13 cellular contexts compared by ENCODE assay signal in the genomic region with DNA sequence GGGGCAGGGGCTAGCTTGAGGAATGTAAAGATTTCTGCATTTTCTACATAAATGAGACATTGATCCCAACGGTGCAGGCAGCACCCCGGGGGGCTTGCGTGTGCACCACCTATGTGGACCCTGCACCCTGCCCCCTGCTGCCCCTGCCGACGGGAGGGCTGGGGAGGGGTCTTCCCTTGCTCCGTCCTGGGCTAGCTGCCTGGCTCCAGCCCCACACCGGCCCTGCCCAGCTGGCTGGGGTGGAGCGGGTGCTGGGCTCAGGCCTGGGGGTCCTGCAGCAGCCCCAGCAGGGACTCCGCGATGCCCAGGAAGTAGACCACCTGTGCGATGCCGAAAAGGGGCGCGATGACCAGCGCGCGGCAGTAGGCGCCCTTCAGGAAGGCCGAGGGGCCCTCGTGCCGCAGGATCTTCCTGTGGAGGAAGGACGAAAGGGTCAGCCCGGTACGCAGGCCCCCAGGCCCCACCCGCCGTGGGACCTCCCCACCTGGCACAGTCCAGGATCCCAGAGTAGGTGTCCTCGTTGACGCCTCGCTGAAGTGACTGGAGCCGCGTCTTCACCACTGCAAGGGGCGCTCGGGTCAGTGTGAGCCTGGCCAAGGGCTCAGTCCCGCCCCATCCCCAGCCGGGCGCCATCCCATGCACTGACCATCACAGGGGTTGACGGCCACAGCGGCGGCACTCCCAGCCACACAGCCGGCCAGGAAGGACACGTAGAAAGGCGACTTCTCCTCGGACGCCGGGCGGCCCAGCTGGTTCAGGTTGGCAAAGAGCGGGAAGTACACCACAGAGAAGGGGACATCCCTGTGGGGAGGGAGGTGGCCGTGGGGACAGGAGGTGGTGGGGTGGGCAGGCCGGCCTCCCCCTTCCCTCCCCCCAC. TPM values are rescaled to one million over a fixed set of nuclear protein-coding genes. Genes with fewer than 3 reads are reported as not detected.
DNase-seq lines count a peak whose midpoint lies in the region; ATAC-seq and TF ChIP-seq lines count a peak whose summit lies in the region.
"Had no signal": no experiment of that assay in that cellular context is flagged by ENCODE, and none has a peak within 500 bp of the region (broad histone marks: within the 10 kb centered on the region; RNA-seq: fewer than 3 reads in every experiment).

No MANE protein-coding gene starts in this region.

- TF ChIP-seq POLR2A in heart left ventricle (IDR thresholded peaks at IDR 0.05) = no peak

- H3K27me3 ChIP-seq in right cardiac atrium (ENCODE audit: control insufficient read depth, insufficient read depth) (no peaks in the 10 kb centered on the region), heart left ventricle (peaks cover 0 to 22% (median 7%) of the 10 kb centered on the region in 9 donors), Panc1 (ENCODE audit: control insufficient read depth, insufficient read depth, low read length) (no peaks in the 10 kb centered on the region)

- no peaks in the 10 kb centered on the region for H3K9me3 ChIP-seq in right cardiac atrium (ENCODE audit: control insufficient read depth, low read length)
- no peaks in the 10 kb centered on the region for H3K9me3 ChIP-seq in heart left ventricle
- no peaks in the 10 kb centered on the region for H3K9me3 ChIP-seq in Panc1 (ENCODE audit: control insufficient read depth, insufficient read depth, low read depth, low read length)
- H3K9me3 ChIP-seq: A549 had no signal

- CTCF ChIA-PET in Panc1 (lab: Charles Lee) = no interaction called here

- POLR2A ChIA-PET in Panc1 (lab: Charles Lee) = no interaction called here

- BruUV-seq in Panc1 (replicated peaks; lab: Mats Ljungman, UMichigan) = no TSS peak

- in situ Hi-C loops in Panc1 (cut with HindIII; ENCODE audit: low pct_unique_long_range_greater_than_20kb, low sequenced_read_pairs) = no loop called here

- H3K4me3 Mint-ChIP-seq in stimulated activated naive B cell treated with anti-CD40 and anti-IgM and Interleukin-4, amounts not matched to agents 10 μg/mL and 1 μg/mL and 100 μg/mL, for 72 hours = no peak overlapping the region
- H3K4me3 Mint-ChIP-seq: CD14-positive monocyte; CD8-positive, alpha-beta memory T cell had no signal

- H3K27ac ChIP-seq in right cardiac atrium (ENCODE audit: low read length) (no peak overlapping the region), heart left ventricle (no peak overlapping the region), Panc1 (ENCODE audit: low read length) (peak overlapping the region; percentile 86; the same call in 1 of the 2 replicates)
- H3K27ac ChIP-seq: GM23248 had no signal

- H3K9me3 Mint-ChIP-seq in stimulated activated naive B cell treated with anti-CD40 and anti-IgM and Interleukin-4, amounts not matched to agents 10 μg/mL and 1 μg/mL and 100 μg/mL, for 72 hours = no peaks in the 10 kb centered on the region
- H3K9me3 Mint-ChIP-seq: CD8-positive, alpha-beta memory T cell had no signal

- H3K36me3 ChIP-seq in heart left ventricle = peaks cover 0 to 30% (median 0%) of the 10 kb centered on the region in 9 donors
- H3K36me3 ChIP-seq in Panc1 (ENCODE audit: control insufficient read depth, insufficient read depth, low read length) = no peaks in the 10 kb centered on the region; the same call in none of the 2 replicates

- intact Hi-C loops in right cardiac atrium (cut with DNase I) = no loop called here
- intact Hi-C loops in heart left ventricle (cut with DNase I) = loop anchor here in 1 of 10 donors (10.0 kb wide), 1 partner anchor 57 kb away; no protein-coding TSS in a partner anchor
- intact Hi-C loops in Panc1 (cut with micrococcal nuclease; ENCODE audit: unreplicated experiment) = no loop called here
- intact Hi-C loops in sciatic nerve (cut with DNase I) = loop anchor here (10.0 kb wide), 1 partner anchor 127 kb away; no protein-coding TSS in a partner anchor

- peak overlapping the region; percentile 9 for H3K27ac Mint-ChIP-seq in stimulated activated naive B cell treated with anti-CD40 and anti-IgM and Interleukin-4, amounts not matched to agents 10 μg/mL and 1 μg/mL and 100 μg/mL, for 72 hours
- H3K27ac Mint-ChIP-seq: CD14-positive monocyte had no signal

- DNase-seq in right cardiac atrium (peak in 2 of 3 donors; percentile 59 to 62), heart left ventricle (no peak), Panc1 (ENCODE audit: low read depth, low spot score) (no peak), left lobe of liver (ENCODE audit: low spot score) (peak; percentile 53), sciatic nerve (ENCODE audit: low spot score) (no peak), DMS153 treated with DMSO at 0.1 percent for 48 hours (lab: John Stamatoyannopoulos, UW; ENCODE audit: unreplicated experiment) (no peak), 8988T (no peak)
- no peak for DNase-seq in stimulated activated naive B cell treated with anti-CD40 and anti-IgM and Interleukin-4, amounts not matched to agents 10 μg/mL and 1 μg/mL and 100 μg/mL, for 72 hours
- DNase-seq: CD8-positive, alpha-beta memory T cell; GM23248; IMR-90 had no signal

- peaks cover 3 to 12% of the 10 kb centered on the region in 2 donors for H3K27me3 Mint-ChIP-seq in stimulated activated naive B cell treated with anti-CD40 and anti-IgM and Interleukin-4, amounts not matched to agents 10 μg/mL and 1 μg/mL and 100 μg/mL, for 72 hours

- no peak for ATAC-seq in right cardiac atrium
- ATAC-seq in heart left ventricle = no peak
- no peak for ATAC-seq in Panc1
- no peak for ATAC-seq in left lobe of liver
- ATAC-seq in stimulated activated naive B cell treated with anti-CD40 and anti-IgM and Interleukin-4, amounts not matched to agents 10 μg/mL and 1 μg/mL and 100 μg/mL, for 72 hours (replicated peaks) = no peak
- no peak for ATAC-seq in sciatic nerve

- H3K4me1 ChIP-seq in right cardiac atrium (ENCODE audit: control insufficient read depth, insufficient read depth, low read length) = peaks cover 5% of the 10 kb centered on the region
- peaks cover 5 to 33% (median 17%) of the 10 kb centered on the region in 12 donors for H3K4me1 ChIP-seq in heart left ventricle
- H3K4me1 ChIP-seq in Panc1 (ENCODE audit: control insufficient read depth, insufficient read depth, low read length) = peaks cover 62% of the 10 kb centered on the region

- no peak for TF ChIP-seq CTCF in heart left ventricle (IDR thresholded peaks at IDR 0.05)
- no peak for TF ChIP-seq CTCF in Panc1 (IDR thresholded peaks at IDR 0.05)

- peaks cover 22 to 32% of the 10 kb centered on the region in 2 donors for H3K36me3 Mint-ChIP-seq in stimulated activated naive B cell treated with anti-CD40 and anti-IgM and Interleukin-4, amounts not matched to agents 10 μg/mL and 1 μg/mL and 100 μg/mL, for 72 hours

- no peak overlapping the region for H3K4me3 ChIP-seq in right cardiac atrium (ENCODE audit: low read length)
- H3K4me3 ChIP-seq in heart left ventricle = no peak overlapping the region
- no peak overlapping the region for H3K4me3 ChIP-seq in Panc1 (ENCODE audit: low read depth in 2 of 2, low read length in 2 of 2)
- H3K4me3 ChIP-seq: A549, GM23248 had no signal

- peaks cover 5 to 32% of the 10 kb centered on the region in 2 donors for H3K4me1 Mint-ChIP-seq in stimulated activated naive B cell treated with anti-CD40 and anti-IgM and Interleukin-4, amounts not matched to agents 10 μg/mL and 1 μg/mL and 100 μg/mL, for 72 hours

- 93% methylated on average over 49 of the region's 49 CpGs for WGBS in right cardiac atrium
- WGBS in heart left ventricle, 4 donors = 93 to 95% (median 94%) methylated on average over 34 to 49 of the region's 49 CpGs

RNA-seq across cellular contexts. Expression of a gene that starts 2.0 kb away (rescaled TPM):
- under 1 TPM in 3 of 4 donors, not detected in 1; 0.15 to 0.37 (median 0.28) TPM for total RNA-seq in right cardiac atrium
- polyA plus RNA-seq in right cardiac atrium = 0.59 TPM
- 1 to 10 TPM in 1 of 9 donors, under 1 TPM in 6, not detected in 2; 0.25 to 1.1 (median 0.37) TPM for total RNA-seq in heart left ventricle
- polyA plus RNA-seq in heart left ventricle = under 1 TPM; 0.46 to 0.50 TPM
- 15.9 TPM for total RNA-seq in Panc1 (2021; ENCODE audit: unreplicated experiment)
- 36.1 TPM for polyA plus RNA-seq in Panc1 (2012; ENCODE audit: insufficient read length)
- 0.43 TPM for total RNA-seq in left lobe of liver
- total RNA-seq in sciatic nerve = not detected
- polyA plus RNA-seq: CD14-positive monocyte had no signal

RNA-seq across cellular contexts. Expression of a gene that starts 6.2 kb away (rescaled TPM):
- total RNA-seq in right cardiac atrium (1 to 10 TPM; 3.8 to 9.0 (median 6.5) TPM), heart left ventricle (10 to 100 TPM in 1 of 9 donors, 1 to 10 TPM in 8; 2.1 to 12.8 (median 4.4) TPM), Panc1 (2021; ENCODE audit: unreplicated experiment) (119 TPM), left lobe of liver (51.4 TPM), sciatic nerve (7.2 TPM)
- polyA plus RNA-seq in right cardiac atrium (4.1 TPM), heart left ventricle (10 to 100 TPM in 1 of 2 donors, 1 to 10 TPM in 1; 2.6 to 12.7 TPM)
- polyA plus RNA-seq in Panc1 (2012; ENCODE audit: insufficient read length) = 120 TPM

RNA-seq across cellular contexts. Expression of a gene that starts 13.1 kb away (rescaled TPM):
- total RNA-seq in right cardiac atrium = 1 to 10 TPM; 5.6 to 9.6 (median 8.9) TPM
- 10.4 TPM for polyA plus RNA-seq in right cardiac atrium
- 10 to 100 TPM in 1 of 9 donors, 1 to 10 TPM in 8; 4.9 to 11.2 (median 6.6) TPM for total RNA-seq in heart left ventricle
- polyA plus RNA-seq in heart left ventricle = 10 to 100 TPM in 1 of 2 donors, 1 to 10 TPM in 1; 5.5 to 11.8 TPM
- total RNA-seq in Panc1 (2021; ENCODE audit: unreplicated experiment) = 75.9 TPM
- 86.9 TPM for polyA plus RNA-seq in Panc1 (2012; ENCODE audit: insufficient read length)
- 14.9 TPM for total RNA-seq in left lobe of liver
- total RNA-seq in sciatic nerve = 16.7 TPM

RNA-seq across cellular contexts. Expression of a gene that starts 14.6 kb away (rescaled TPM):
- total RNA-seq in right cardiac atrium (10 to 100 TPM; 30.0 to 34.5 (median 30.8) TPM), heart left ventricle (10 to 100 TPM; 13.4 to 30.8 (median 21.5) TPM), Panc1 (2021; ENCODE audit: unreplicated experiment) (229 TPM), left lobe of liver (31.7 TPM), sciatic nerve (74.8 TPM)
- polyA plus RNA-seq in right cardiac atrium (26.7 TPM), heart left ventricle (10 to 100 TPM; 20.4 to 20.5 TPM)
- 200 TPM for polyA plus RNA-seq in Panc1 (2012; ENCODE audit: insufficient read length)

RNA-seq across cellular contexts. Expression of a gene that starts 17.9 kb away (rescaled TPM):
- total RNA-seq in right cardiac atrium (1,000 to 10,000 TPM in 3 of 4 donors, 100 to 1,000 TPM in 1; 949 to 1,291 (median 1,094) TPM), heart left ventricle (1,000 to 10,000 TPM in 3 of 9 donors, 100 to 1,000 TPM in 6; 236 to 1,207 (median 933) TPM), Panc1 (2021; ENCODE audit: unreplicated experiment) (3,468 TPM), left lobe of liver (511 TPM), sciatic nerve (1,209 TPM)
- polyA plus RNA-seq in right cardiac atrium (859 TPM), heart left ventricle (1,000 to 10,000 TPM in 1 of 2 donors, 100 to 1,000 TPM in 1; 998 to 1,652 TPM)
- 4,274 TPM for polyA plus RNA-seq in Panc1 (2012; ENCODE audit: insufficient read length)

Comparison
In these comparisons a context has a peak if more than half of its experiments do, and no peak if none do; other contexts are left out.
1. DNase-seq: peak in right cardiac atrium (2 of 3) and left lobe of liver (single experiment); none in heart left ventricle (0 of 5), Panc1 (single experiment), stimulated activated naive B cell treated with anti-CD40 and anti-IgM and Interleukin-4, amounts not matched to agents 10 μg/mL and 1 μg/mL and 100 μg/mL, for 72 hours (single experiment), sciatic nerve (single experiment), DMS153 treated with DMSO at 0.1 percent for 48 hours (single experiment) and 8988T (single experiment).